ENCODE assay signal across 8 cellular contexts in genomic region chr17:42743595-42744282, GRCh38. TPM values are rescaled to one million over a fixed set of nuclear protein-coding genes. Genes with fewer than 3 reads are reported as not detected.
DNase-seq lines count a peak whose midpoint lies in the region; ATAC-seq, FAIRE-seq and TF ChIP-seq lines count a peak whose summit lies in the region.

No MANE protein-coding gene starts in this region.

- H3K56ac ChIP-seq in H1 (replicated peaks; ENCODE audit: insufficient read length, low read depth, low read length) = peak overlapping the region; percentile 19

- H4K8ac ChIP-seq in H1 (ENCODE audit: extremely low read depth, insufficient read depth, low read length) = peak overlapping the region; percentile 65

- CTCF ChIA-PET in PC-3 (lab: Charles Lee) = no interaction called here
- CTCF ChIA-PET in H1 (lab: Charles Lee; ENCODE audit: partially characterized antibody) = interaction anchor here (0.6 to 1.6 kb wide), 8 partner anchors 11 to 101 kb away, joined by 3 to 5 read pairs (median 3); partner anchors contain the start of gene RAMP2

- BruUV-seq in PC-3 (replicated peaks; lab: Mats Ljungman, UMichigan) = no TSS peak

- 61% methylated on average over 10 of the region's 10 CpGs; no CpG with 5 or more reads in 1 of the 2 experiments for WGBS in H1 (ENCODE audit: extremely low coverage in 1 of 2, insufficient coverage in 1 of 2, insufficient read length in 1 of 2, insufficient replicate concordance in 2 of 2, low coverage in 1 of 2, low lambda C conversion rate in 2 of 2, missing lambda C conversion rate in 1 of 2), 2 experiments

- H2BK120ac ChIP-seq in H1 (replicated peaks; ENCODE audit: low read depth, low read length) = no peak overlapping the region

- FAIRE-seq in H1 (lab: Jason Lieb, UNC) = peak; percentile 94

- peaks cover 2% of the 10 kb centered on the region; the same call in 1 of the 2 replicates for H3K23me2 ChIP-seq in H1 (ENCODE audit: low read depth, low read length)

- H2AK5ac ChIP-seq in H1 (ENCODE audit: low read depth, low read length) = no peak overlapping the region

- H3K9ac ChIP-seq in PC-3 (ENCODE audit: low read length) (peak overlapping the region; percentile 66), H1 (replicated peaks in 1 of 4; ENCODE audit: extremely low read depth in 1 of 4, low read depth in 3 of 4, low read length in 3 of 4) (peak overlapping the region in 2 of 4 experiments; percentile 35 to 83; a peak in 5 of 7 replicates)

- peak overlapping the region; percentile 52; the same call in 1 of the 2 replicates for H3K18ac ChIP-seq in H1 (ENCODE audit: extremely low read depth, low read length)

- H2AFZ ChIP-seq in PC-3 (ENCODE audit: low read length) = peak overlapping the region; percentile 78
- 0 out of 2 replicates have a peak overlapping the region, but pooled peaks have one; percentile 28 for H2AFZ ChIP-seq in H1 (ENCODE audit: low read length)

- H3K4ac ChIP-seq in H1 (replicated peaks; ENCODE audit: insufficient read length, low read depth, low read length) = peak overlapping the region; percentile 65

- no peaks in the 10 kb centered on the region for H3K27me3 ChIP-seq in PC-3 (ENCODE audit: low read length)
- peaks cover 9 to 14% (median 13%) of the 10 kb centered on the region in 4 experiments for H3K27me3 ChIP-seq in H1 (replicated peaks in 1 of 4; ENCODE audit: control insufficient read depth in 3 of 4, extremely low read depth in 1 of 4, insufficient read depth in 3 of 4, low read length in 3 of 4)
- H3K27me3 ChIP-seq in neutrophil = peaks cover 33% of the 10 kb centered on the region

- H2BK15ac ChIP-seq in H1 (ENCODE audit: low read length) = no peak overlapping the region

- POLR2A ChIA-PET in PC-3 (lab: Charles Lee; ENCODE audit: unreplicated experiment) (interaction anchor here (0.6 kb wide), 1 partner anchor 17 kb away, joined by 4 read pairs; no protein-coding TSS in a partner anchor), H1 (lab: Charles Lee; ENCODE audit: partially characterized antibody) (interaction anchor here (0.8 to 1.7 kb wide), 5 partner anchors 10 to 185 kb away, joined by 3 read pairs; no protein-coding TSS in a partner anchor)

- H3K4me2 ChIP-seq in PC-3 (ENCODE audit: low read length) (peak overlapping the region; percentile 83), H1 (ENCODE audit: insufficient read depth in 1 of 2, low read depth in 2 of 2, low read length in 2 of 2) (peak overlapping the region; percentile 79 to 80)

- no peaks in the 10 kb centered on the region for H3K9me3 ChIP-seq in PC-3 (ENCODE audit: low read length)
- peaks cover 0 to 3% of the 10 kb centered on the region in 2 experiments; a peak in 1 of 4 replicates for H3K9me3 ChIP-seq in H1 (ENCODE audit: insufficient read depth in 2 of 2, low read depth in 1 of 2, low read length in 1 of 2)
- H3K9me3 ChIP-seq in neutrophil = no peaks in the 10 kb centered on the region

- H2BK5ac ChIP-seq in H1 (ENCODE audit: low read depth, low read length) = peak overlapping the region; percentile 79

- no peak overlapping the region for H3K14ac ChIP-seq in H1 (ENCODE audit: insufficient read length)

- H2BK20ac ChIP-seq in H1 (ENCODE audit: low read length) = no peak overlapping the region; the same call in 1 of the 2 replicates

- no peak overlapping the region; the same call in 1 of the 2 replicates for H2BK12ac ChIP-seq in H1 (ENCODE audit: low read depth, low read length)

- TF ChIP-seq RAD21 in H1 (IDR thresholded peaks at IDR 0.05 in 1 of 2, conservative IDR thresholded peaks at IDR 0.05 in 1 of 2; ENCODE audit: low read depth in 2 of 2, low read length in 2 of 2) = 0 out of 4 replicates have a peak, but pooled peaks of 1 of the 2 experiments have one; percentile 5

- no peak for TF ChIP-seq POLR2A in H1 (IDR thresholded peaks at IDR 0.05; ENCODE audit: control extremely low read depth in 1 of 2, low read depth in 2 of 2, low read length in 2 of 2)

- H3K36me3 ChIP-seq in PC-3 (ENCODE audit: low read depth, low read length) (no peaks in the 10 kb centered on the region), H1 (ENCODE audit: control insufficient read depth in 2 of 4, insufficient read depth in 4 of 4, low read length in 3 of 4) (no peaks in the 10 kb centered on the region), neutrophil (peaks cover 3% of the 10 kb centered on the region)

- peaks cover 2% of the 10 kb centered on the region for H3K4me1 ChIP-seq in PC-3 (ENCODE audit: insufficient read depth, low read length)
- peaks cover 0 to 7% (median 4%) of the 10 kb centered on the region in 4 experiments; a peak in 5 of 7 replicates for H3K4me1 ChIP-seq in H1 (replicated peaks in 1 of 4; ENCODE audit: control insufficient read depth in 3 of 4, insufficient read depth in 4 of 4, low read length in 3 of 4)
- H3K4me1 ChIP-seq in neutrophil (ENCODE audit: control insufficient read depth in 1 of 2, insufficient read depth in 1 of 2, low read depth in 1 of 2, low read length in 1 of 2) = peaks cover 14 to 15% of the 10 kb centered on the region in 2 experiments

- no peak for DNase-seq in PC-3
- no peak for DNase-seq in H1 (ENCODE audit: low read depth in 1 of 2, low spot score in 2 of 2)
- DNase-seq in NCI-H187 (lab: John Stamatoyannopoulos, UW) = no peak
- no peak for DNase-seq in D341Med (ENCODE audit: low spot score)
- no peak for DNase-seq in stimulated activated CD8-positive, alpha-beta memory T cell treated with anti-CD3 and anti-CD28 coated beads, Interleukin-4, amount 100 ng/mL, for 48 hours

- intact Hi-C loops in PC-3 (cut with micrococcal nuclease) = loop anchor here (1.0 kb wide), 1 partner anchor 20 kb away; no protein-coding TSS in a partner anchor

- TF ChIP-seq CTCF in GM12873 (IDR thresholded peaks at IDR 0.05; ENCODE audit: insufficient read depth, low read depth, low read length, missing control alignments) = peak; percentile 4
- TF ChIP-seq CTCF in PC-3 (conservative IDR thresholded peaks at IDR 0.05; ENCODE audit: low read depth, low read length) = 0 out of 2 replicates have a peak, but pooled peaks have one; percentile 28
- TF ChIP-seq CTCF in H1 (IDR thresholded peaks at IDR 0.05; ENCODE audit: control extremely low read depth in 1 of 3, insufficient read depth in 1 of 3, low read depth in 1 of 3, low read length in 3 of 3) = no peak
- TF ChIP-seq CTCF in neutrophil (IDR thresholded peaks at IDR 0.05) = no peak

- H3K4me3 ChIP-seq in PC-3 (ENCODE audit: low read length) = peak overlapping the region; percentile 65
- peak overlapping the region; percentile 39 to 72 (median 64) for H3K4me3 ChIP-seq in H1 (ENCODE audit: extremely low read depth in 1 of 4, insufficient read depth in 2 of 4, low read depth in 3 of 4, low read length in 4 of 4)
- peak overlapping the region; percentile 85 to 96 for H3K4me3 ChIP-seq in neutrophil (ENCODE audit: low read depth in 1 of 2, low read length in 1 of 2)

- H4K91ac ChIP-seq in H1 (replicated peaks; ENCODE audit: insufficient read length, low read length) = peak overlapping the region; percentile 25

- H4K20me1 ChIP-seq in PC-3 (ENCODE audit: low read length) (no peaks in the 10 kb centered on the region), H1 (replicated peaks in 1 of 2; ENCODE audit: control insufficient read depth in 1 of 2, insufficient read depth in 2 of 2, low read length in 2 of 2) (no peaks in the 10 kb centered on the region)

- H3K9me2 ChIP-seq in PC-3 (replicated peaks; ENCODE audit: low read length) = no peaks in the 10 kb centered on the region

- no peaks in the 10 kb centered on the region for H3F3A ChIP-seq in PC-3 (ENCODE audit: low read length, unreplicated experiment)

- ATAC-seq in PC-3 (no peak), GM21367 (IDR thresholded peaks at IDR 0.05; ENCODE audit: unreplicated experiment) (no peak)

- no peaks in the 10 kb centered on the region; the same call in 1 of the 2 replicates for H3K79me1 ChIP-seq in H1 (ENCODE audit: low read depth, low read length)

- H3K79me2 ChIP-seq in PC-3 (ENCODE audit: low read length) = peaks cover 5% of the 10 kb centered on the region
- H3K79me2 ChIP-seq in H1 (ENCODE audit: control insufficient read depth in 1 of 2, insufficient read depth in 2 of 2, low read length in 2 of 2) = peaks cover 0 to 12% of the 10 kb centered on the region in 2 experiments; a peak in 3 of 4 replicates

- no peak overlapping the region for H3K23ac ChIP-seq in H1 (ENCODE audit: insufficient read length)

- peak overlapping the region; percentile 95 for H4K5ac ChIP-seq in H1 (ENCODE audit: insufficient read length, low read depth, low read length)

- no peak for TF ChIP-seq EP300 in H1 (IDR thresholded peaks at IDR 0.05; ENCODE audit: borderline replicate concordance in 1 of 2, low read depth in 2 of 2, low read length in 2 of 2)

- H3K27ac ChIP-seq in PC-3 (ENCODE audit: low read length) (peak overlapping the region; percentile 46; the same call in 1 of the 2 replicates), H1 (ENCODE audit: low read depth, low read length) (peak overlapping the region; percentile 64), neutrophil (peak overlapping the region; percentile 87)

RNA-seq across cellular contexts. Expression of gene EZH1, which starts 1.1 kb away (rescaled TPM):
- total RNA-seq in PC-3 (2014; rRNA removed) = 5.8 and 13.7 TPM in 2 replicates
- total RNA-seq in H1 (2021; fragmentation: NEBNext Ultra II Directional; extraction: Animal tissue kit (Norgen Biotek cat#: 25700)) = 18.5 and 20.8 TPM in 2 replicates
- polyA plus RNA-seq in H1 (2011; rRNA removed) = 17.4 and 22.9 TPM in 2 replicates
- polyA plus RNA-seq in H1 (2011; cell fraction: cytosol; rRNA removed) = 28.3 TPM
- 64.4 TPM for polyA plus RNA-seq in H1 (2011; cell fraction: nucleus; rRNA removed)
- polyA plus RNA-seq in H1 (2012, experiment 1 of 2) = 16.2 to 21.8 TPM (median 17.8 TPM) in 4 replicates
- 3.2 TPM for polyA plus RNA-seq in H1 (2012, experiment 2 of 2)
- polyA plus RNA-seq in H1 (2013, experiment 1 of 2) = 9.3 TPM
- polyA plus RNA-seq in H1 (2013, experiment 2 of 2) = 7.9 TPM
- 32.7 and 33.7 TPM in 2 replicates for polyA minus RNA-seq in H1 (2011; rRNA and poly(A)+ RNA removed)
- polyA minus RNA-seq in H1 (2011; cell fraction: cytosol; rRNA and poly(A)+ RNA removed) = 11.9 TPM
- polyA minus RNA-seq in H1 (2011; cell fraction: nucleus; rRNA and poly(A)+ RNA removed) = 51.8 TPM

RNA-seq across cellular contexts. Expression of gene RAMP2, which starts 17.3 kb away (rescaled TPM):
- total RNA-seq in PC-3 (2014; rRNA removed) = not detected in 2 replicates
- 12.0 and 13.4 TPM in 2 replicates for total RNA-seq in H1 (2021; fragmentation: NEBNext Ultra II Directional; extraction: Animal tissue kit (Norgen Biotek cat#: 25700))
- 41.5 and 41.7 TPM in 2 replicates for polyA plus RNA-seq in H1 (2011; rRNA removed)
- 25.5 TPM for polyA plus RNA-seq in H1 (2011; cell fraction: cytosol; rRNA removed)
- 18.2 TPM for polyA plus RNA-seq in H1 (2011; cell fraction: nucleus; rRNA removed)
- 19.9 to 27.2 TPM (median 21.6 TPM) in 4 replicates for polyA plus RNA-seq in H1 (2012, experiment 1 of 2)
- 31.2 TPM for polyA plus RNA-seq in H1 (2012, experiment 2 of 2)
- 17.8 TPM for polyA plus RNA-seq in H1 (2013, experiment 1 of 2)
- polyA plus RNA-seq in H1 (2013, experiment 2 of 2) = 17.4 TPM
- 8.1 and 15.1 TPM in 2 replicates for polyA minus RNA-seq in H1 (2011; rRNA and poly(A)+ RNA removed)
- 7.0 TPM for polyA minus RNA-seq in H1 (2011; cell fraction: cytosol; rRNA and poly(A)+ RNA removed)
- 2.2 TPM for polyA minus RNA-seq in H1 (2011; cell fraction: nucleus; rRNA and poly(A)+ RNA removed)

RNA-seq across cellular contexts. Expression of gene VPS25, which starts 29.5 kb away (rescaled TPM):
- 56.7 and 62.0 TPM in 2 replicates for total RNA-seq in PC-3 (2014; rRNA removed)
- 83.9 and 88.2 TPM in 2 replicates for total RNA-seq in H1 (2021; fragmentation: NEBNext Ultra II Directional; extraction: Animal tissue kit (Norgen Biotek cat#: 25700))
- 150 and 188 TPM in 2 replicates for polyA plus RNA-seq in H1 (2011; rRNA removed)
- 162 TPM for polyA plus RNA-seq in H1 (2011; cell fraction: cytosol; rRNA removed)
- polyA plus RNA-seq in H1 (2011; cell fraction: nucleus; rRNA removed) = 115 TPM
- 82.0 to 129 TPM (median 116 TPM) in 4 replicates for polyA plus RNA-seq in H1 (2012, experiment 1 of 2)
- 170 TPM for polyA plus RNA-seq in H1 (2012, experiment 2 of 2)
- polyA plus RNA-seq in H1 (2013, experiment 1 of 2) = 73.5 TPM
- 76.5 TPM for polyA plus RNA-seq in H1 (2013, experiment 2 of 2)
- polyA minus RNA-seq in H1 (2011; rRNA and poly(A)+ RNA removed) = 91.1 and 95.6 TPM in 2 replicates
- polyA minus RNA-seq in H1 (2011; cell fraction: cytosol; rRNA and poly(A)+ RNA removed) = 31.3 TPM
- 62.0 TPM for polyA minus RNA-seq in H1 (2011; cell fraction: nucleus; rRNA and poly(A)+ RNA removed)

RNA-seq across cellular contexts. Expression of gene WNK4, which starts 36.7 kb away (rescaled TPM):
- total RNA-seq in PC-3 (2014; rRNA removed) = 13.0 and 17.4 TPM in 2 replicates
- 1.2 and 1.7 TPM in 2 replicates for total RNA-seq in H1 (2021; fragmentation: NEBNext Ultra II Directional; extraction: Animal tissue kit (Norgen Biotek cat#: 25700))
- 0.21 and 0.86 TPM in 2 replicates for polyA plus RNA-seq in H1 (2011; rRNA removed)
- 0.34 TPM for polyA plus RNA-seq in H1 (2011; cell fraction: cytosol; rRNA removed)
- polyA plus RNA-seq in H1 (2011; cell fraction: nucleus; rRNA removed) = 1.7 TPM
- 0.50 to 1.3 TPM (median 0.91 TPM) in 4 replicates for polyA plus RNA-seq in H1 (2012, experiment 1 of 2)
- 0.34 TPM for polyA plus RNA-seq in H1 (2012, experiment 2 of 2)
- 0.75 TPM for polyA plus RNA-seq in H1 (2013, experiment 1 of 2)
- 0.64 TPM for polyA plus RNA-seq in H1 (2013, experiment 2 of 2)
- polyA minus RNA-seq in H1 (2011; rRNA and poly(A)+ RNA removed) = 0.32 and 0.56 TPM in 2 replicates
- polyA minus RNA-seq in H1 (2011; cell fraction: cytosol; rRNA and poly(A)+ RNA removed) = 0.37 TPM
- 0.80 TPM for polyA minus RNA-seq in H1 (2011; cell fraction: nucleus; rRNA and poly(A)+ RNA removed)

RNA-seq across cellular contexts. Expression of gene COA3, which starts 54.8 kb away (rescaled TPM):
- 44.6 and 49.6 TPM in 2 replicates for total RNA-seq in PC-3 (2014; rRNA removed)
- 68.4 and 71.2 TPM in 2 replicates for total RNA-seq in H1 (2021; fragmentation: NEBNext Ultra II Directional; extraction: Animal tissue kit (Norgen Biotek cat#: 25700))
- 137 and 143 TPM in 2 replicates for polyA plus RNA-seq in H1 (2011; rRNA removed)
- 101 TPM for polyA plus RNA-seq in H1 (2011; cell fraction: cytosol; rRNA removed)
- polyA plus RNA-seq in H1 (2011; cell fraction: nucleus; rRNA removed) = 67.6 TPM
- 96.5 to 107 TPM (median 101 TPM) in 4 replicates for polyA plus RNA-seq in H1 (2012, experiment 1 of 2)
- polyA plus RNA-seq in H1 (2012, experiment 2 of 2) = 126 TPM
- 65.6 TPM for polyA plus RNA-seq in H1 (2013, experiment 1 of 2)
- 70.2 TPM for polyA plus RNA-seq in H1 (2013, experiment 2 of 2)
- 55.0 and 55.5 TPM in 2 replicates for polyA minus RNA-seq in H1 (2011; rRNA and poly(A)+ RNA removed)
- 24.8 TPM for polyA minus RNA-seq in H1 (2011; cell fraction: cytosol; rRNA and poly(A)+ RNA removed)
- polyA minus RNA-seq in H1 (2011; cell fraction: nucleus; rRNA and poly(A)+ RNA removed) = 31.7 TPM

Comparison
In these comparisons a context has a peak if more than half of its experiments do, and no peak if none do; other contexts are left out.
1. CTCF ChIP-seq: peak in GM12873 (single experiment) and PC-3 (single experiment); none in H1 (0 of 3) and neutrophil (single experiment).
2. RNA of gene RAMP2, which starts 17.3 kb away (total RNA-seq): 12.0 to 13.4 TPM in H1; not detected in PC-3; every median in the first group is over 10 times any median in the second.
3. Peak in every context shown above with its lines, with median percentiles within 50 percentile points of each other: H3K27ac ChIP-seq and H3K4me3 ChIP-seq.